Comparison of ENCODE assay signal across 24 cellular contexts in genomic region chr19:1060689-1061088, GRCh38. TPM values are rescaled to one million over a fixed set of nuclear protein-coding genes. Genes with fewer than 3 reads are reported as not detected.
DNase-seq lines count a peak whose midpoint lies in the region; ATAC-seq, FAIRE-seq and TF ChIP-seq lines count a peak whose summit lies in the region.
"Had no signal": no experiment of that assay in that cellular context is flagged by ENCODE, and none has a peak within 500 bp of the region (broad histone marks: within the 10 kb centered on the region; RNA-seq: fewer than 3 reads in every experiment).

No MANE protein-coding gene starts in this region.

- CTCF ChIA-PET in HepG2 (lab: Yijun Ruan, JAX; ENCODE audit: low intra/inter-chr PET ratio, low total read pairs): no interaction called here

- no peak for TF ChIP-seq CTCF in HepG2 (CRISPR knock-in tag; IDR thresholded peaks at IDR 0.05)
- no peak for TF ChIP-seq CTCF in right lobe of liver (IDR thresholded peaks at IDR 0.05)
- TF ChIP-seq CTCF in spleen (IDR thresholded peaks at IDR 0.05 in 8 of 11, conservative IDR thresholded peaks at IDR 0.05 in 3 of 11): no peak

- H3K9me3 Mint-ChIP-seq in activated T-helper 1 cell treated with anti-CD3 and anti-CD28 coated beads, Interleukin-12 subunit alpha, Interleukin-12 subunit beta, Interleukin-2, Interleukin-4 antibody, amounts not matched to agents 30 ng/mL and 10 ng/mL and 1 ng/mL, durations not matched to agents 14 hours and 24 hours and 36 hours: no peaks in the 10 kb centered on the region
- H3K9me3 Mint-ChIP-seq: CD4-positive, alpha-beta T cell had no signal

- 68% methylated on average over 5 of the region's 5 CpGs for WGBS in HepG2 (ENCODE audit: low lambda C conversion rate)
- WGBS in right lobe of liver (ENCODE audit: insufficient coverage, low coverage, low lambda C conversion rate, missing lambda C conversion rate): 38% methylated on average over 3 of the region's 5 CpGs
- WGBS in spleen, 5 donors: 82 to 92% (median 86%) methylated on average over 2 to 5 of the region's 5 CpGs

- TF ChIP-seq POLR2A in HepG2 (IDR thresholded peaks at IDR 0.05; ENCODE audit: insufficient read depth in 1 of 2, low read depth in 2 of 2, low read length in 2 of 2) (no peak), right lobe of liver (IDR thresholded peaks at IDR 0.05) (no peak), spleen (IDR thresholded peaks at IDR 0.05) (no peak)

- intact Hi-C loops in HepG2 (cut with micrococcal nuclease; ENCODE audit: unreplicated experiment): no loop called here
- intact Hi-C loops in right lobe of liver (cut with DNase I): no loop called here
- intact Hi-C loops in spleen (cut with DNase I; ENCODE audit: low total_unique reads): no loop called here
- intact Hi-C loops in activated T-helper 1 cell treated with anti-CD3 and anti-CD28 coated beads, Interleukin-12 subunit alpha, Interleukin-12 subunit beta, Interleukin-2, Interleukin-4 antibody, amounts not matched to agents 30 ng/mL and 10 ng/mL and 1 ng/mL, durations not matched to agents 14 hours and 24 hours and 36 hours (cut with micrococcal nuclease): no loop called here

- H3K4me3 ChIP-seq in HepG2 (replicated peaks in 1 of 3; ENCODE audit: insufficient read depth in 1 of 3, low read depth in 2 of 3, low read length in 3 of 3) (no peak overlapping the region), right lobe of liver (no peak overlapping the region), spleen (no peak overlapping the region)
- H3K4me3 ChIP-seq: BLaER1 treated with 17β-estradiol and CSF1 and Interleukin-3, amounts not matched to agents 10 nM and 100 nM; HAP-1 had no signal

- H3K36me3 ChIP-seq in HepG2 (replicated peaks in 1 of 2; ENCODE audit: control insufficient read depth in 1 of 2, insufficient read depth in 2 of 2, low read length in 2 of 2) (peaks cover 6 to 19% of the 10 kb centered on the region in 2 experiments; a peak in 4 of 5 replicates), right lobe of liver (no peaks in the 10 kb centered on the region), spleen (peaks cover 2 to 49% (median 27%) of the 10 kb centered on the region in 6 donors)
- H3K36me3 ChIP-seq: BE2C, HAP-1 had no signal

- BruUV-seq in HepG2 (replicated peaks; lab: Mats Ljungman, UMichigan): no TSS peak

- no peak for TF ChIP-seq EP300 in HepG2 (IDR thresholded peaks at IDR 0.05; ENCODE audit: low read depth in 2 of 2, low read length in 2 of 2)
- no peak for TF ChIP-seq EP300 in HepG2 (CRISPR knock-in tag; IDR thresholded peaks at IDR 0.05; ENCODE audit: borderline replicate concordance)

- ATAC-seq in HepG2: no peak
- ATAC-seq in right lobe of liver: no peak

- peaks cover 11% of the 10 kb centered on the region for H3K36me3 Mint-ChIP-seq in activated T-helper 1 cell treated with anti-CD3 and anti-CD28 coated beads, Interleukin-12 subunit alpha, Interleukin-12 subunit beta, Interleukin-2, Interleukin-4 antibody, amounts not matched to agents 30 ng/mL and 10 ng/mL and 1 ng/mL, durations not matched to agents 14 hours and 24 hours and 36 hours (ENCODE audit: low read depth)

- POLR2A ChIA-PET in HepG2 (lab: Yijun Ruan, JAX): no interaction called here

- peaks cover 18% of the 10 kb centered on the region for H3K4me1 Mint-ChIP-seq in activated T-helper 1 cell treated with anti-CD3 and anti-CD28 coated beads, Interleukin-12 subunit alpha, Interleukin-12 subunit beta, Interleukin-2, Interleukin-4 antibody, amounts not matched to agents 30 ng/mL and 10 ng/mL and 1 ng/mL, durations not matched to agents 14 hours and 24 hours and 36 hours (ENCODE audit: low read depth)

- in situ Hi-C loops in HepG2 (cut with HindIII; ENCODE audit: extremely low pct_ligation_motif_present, low pct_unique_long_range_greater_than_20kb): no loop called here

- no peaks in the 10 kb centered on the region for H3K79me2 ChIP-seq in HepG2 (ENCODE audit: insufficient read depth, low read length)

- no peak for TF ChIP-seq RAD21 in HepG2 (CRISPR knock-in tag; IDR thresholded peaks at IDR 0.05)

- H3K27me3 Mint-ChIP-seq in activated T-helper 1 cell treated with anti-CD3 and anti-CD28 coated beads, Interleukin-12 subunit alpha, Interleukin-12 subunit beta, Interleukin-2, Interleukin-4 antibody, amounts not matched to agents 30 ng/mL and 10 ng/mL and 1 ng/mL, durations not matched to agents 14 hours and 24 hours and 36 hours (ENCODE audit: insufficient read depth): no peaks in the 10 kb centered on the region
- H3K27me3 Mint-ChIP-seq: CD4-positive, alpha-beta T cell; CD8-positive, alpha-beta memory T cell had no signal

- no peak overlapping the region for H3K4me2 ChIP-seq in HepG2 (ENCODE audit: low read depth, low read length)
- H3K4me2 ChIP-seq: BLaER1 treated with 17β-estradiol and CSF1 and Interleukin-3, amounts not matched to agents 10 nM and 100 nM had no signal

- DNase-seq in HepG2 (ENCODE audit: low spot score) (no peak), right lobe of liver (no peak), spleen (peak; percentile 67), islet precursor cell (no peak)
- no peak for DNase-seq in activated T-helper 1 cell treated with anti-CD3 and anti-CD28 coated beads, Interleukin-12 subunit alpha, Interleukin-12 subunit beta, Interleukin-2, Interleukin-4 antibody, amounts not matched to agents 30 ng/mL and 10 ng/mL and 1 ng/mL, durations not matched to agents 14 hours and 24 hours and 36 hours (ENCODE audit: low spot score)
- DNase-seq: AML-193; BE2C; CD4-positive, alpha-beta T cell; CD8-positive, alpha-beta memory T cell; DMS 273 treated with DMSO at 0.1 percent for 48 hours; DMS79; EL; GDM1; GOT3; HFFc6 had no signal

- H3K27me3 ChIP-seq in HepG2 (ENCODE audit: control insufficient read depth in 1 of 2, insufficient read depth in 2 of 2, low read length in 2 of 2) (no peaks in the 10 kb centered on the region; a peak in 1 of 5 replicates), right lobe of liver (no peaks in the 10 kb centered on the region), spleen (replicated peaks in 1 of 7) (no peaks in the 10 kb centered on the region)

- H2AFZ ChIP-seq in HepG2 (ENCODE audit: low read length): no peak overlapping the region

- no peak overlapping the region for H3K9ac ChIP-seq in HepG2 (ENCODE audit: insufficient read depth, low read depth, low read length)
- H3K9ac ChIP-seq: BLaER1 treated with 17β-estradiol and CSF1 and Interleukin-3, amounts not matched to agents 10 nM and 100 nM had no signal

- no peak for FAIRE-seq in HepG2 (lab: Jason Lieb, UNC)
- FAIRE-seq: A204.1, D721Med, GM12891, GM18507, H54 had no signal

- H3K27ac Mint-ChIP-seq in activated T-helper 1 cell treated with anti-CD3 and anti-CD28 coated beads, Interleukin-12 subunit alpha, Interleukin-12 subunit beta, Interleukin-2, Interleukin-4 antibody, amounts not matched to agents 30 ng/mL and 10 ng/mL and 1 ng/mL, durations not matched to agents 14 hours and 24 hours and 36 hours: no peak overlapping the region
- H3K27ac Mint-ChIP-seq: CD4-positive, alpha-beta T cell; HFFc6 had no signal

- H3K9me3 ChIP-seq in HepG2 (ENCODE audit: low read length) (no peaks in the 10 kb centered on the region), right lobe of liver (peaks cover 0 to 4% (median 1%) of the 10 kb centered on the region in 4 donors), spleen (peaks cover 17 to 46% (median 41%) of the 10 kb centered on the region in 8 donors)
- H3K9me3 ChIP-seq: HAP-1 had no signal

- no peak overlapping the region for H3K4me3 Mint-ChIP-seq in activated T-helper 1 cell treated with anti-CD3 and anti-CD28 coated beads, Interleukin-12 subunit alpha, Interleukin-12 subunit beta, Interleukin-2, Interleukin-4 antibody, amounts not matched to agents 30 ng/mL and 10 ng/mL and 1 ng/mL, durations not matched to agents 14 hours and 24 hours and 36 hours
- H3K4me3 Mint-ChIP-seq: CD14-positive monocyte; CD4-positive, alpha-beta T cell; CD8-positive, alpha-beta memory T cell; HFFc6 had no signal

- peaks cover 18% of the 10 kb centered on the region for H3K4me1 ChIP-seq in HepG2 (ENCODE audit: insufficient read depth, low read length)
- peaks cover 0 to 6% (median 0%) of the 10 kb centered on the region in 4 donors for H3K4me1 ChIP-seq in right lobe of liver
- peaks cover 11 to 37% (median 25%) of the 10 kb centered on the region in 6 donors for H3K4me1 ChIP-seq in spleen
- H3K4me1 ChIP-seq: BE2C had no signal

- no peak overlapping the region for H3K27ac ChIP-seq in HepG2 (ENCODE audit: extremely low read length, insufficient read depth, low read length)
- no peak overlapping the region for H3K27ac ChIP-seq in right lobe of liver
- no peak overlapping the region for H3K27ac ChIP-seq in spleen
- H3K27ac ChIP-seq: 22Rv1; BLaER1 treated with 17β-estradiol and CSF1 and Interleukin-3, amounts not matched to agents 10 nM and 100 nM had no signal

- no peaks in the 10 kb centered on the region for H4K20me1 ChIP-seq in HepG2 (ENCODE audit: insufficient read depth, low read length)

RNA-seq across cellular contexts. Expression of gene ARHGAP45, which starts 6.3 kb away (rescaled TPM):
- total RNA-seq in HepG2 (2016; rRNA removed; fragmentation: Illumina TruSeq; extraction: Trizol) (0.48 and 0.84 TPM in 2 replicates), right lobe of liver (1 to 10 TPM; 4.2 to 10.0 (median 7.3) TPM), spleen (100 to 1,000 TPM; 161 to 258 (median 237) TPM)
- total RNA-seq in HepG2 (2016; cell fraction: cytosol; rRNA removed; fragmentation: Illumina TruSeq; extraction: Trizol; ENCODE audit: low read depth): 0.35 and 0.51 TPM in 2 replicates
- total RNA-seq in HepG2 (2016; cell fraction: insoluble cytoplasmic fraction; rRNA removed; fragmentation: Illumina TruSeq; extraction: Trizol): 0.16 and 0.50 TPM in 2 replicates
- total RNA-seq in HepG2 (2016; cell fraction: membrane; rRNA removed; fragmentation: Illumina TruSeq; extraction: Trizol): 0.38 and 0.40 TPM in 2 replicates
- total RNA-seq in HepG2 (2016; cell fraction: nucleus; rRNA removed; fragmentation: Illumina TruSeq; extraction: Trizol): 0.28 and 0.63 TPM in 2 replicates
- polyA plus RNA-seq in HepG2 (2011; rRNA removed) (32.0 and 40.3 TPM in 2 replicates), spleen (100 to 1,000 TPM; 205 to 356 (median 329) TPM)
- polyA plus RNA-seq in HepG2 (2011; cell fraction: cytosol; rRNA removed): 17.7 and 31.9 TPM in 2 replicates
- 222 and 325 TPM in 2 replicates for polyA plus RNA-seq in HepG2 (2011; cell fraction: nucleus; rRNA removed)
- 21.8 and 23.4 TPM in 2 replicates for polyA plus RNA-seq in HepG2 (2012)
- not detected in 2 replicates for polyA plus RNA-seq in HepG2 (2016; cell fraction: cytosol; fragmentation: Illumina TruSeq; extraction: Trizol; ENCODE audit: low read depth)
- polyA plus RNA-seq in HepG2 (2016; cell fraction: insoluble cytoplasmic fraction; fragmentation: Illumina TruSeq; extraction: Trizol; ENCODE audit: low read depth): 0.41 and 0.69 TPM in 2 replicates
- polyA plus RNA-seq in HepG2 (2016; cell fraction: membrane; fragmentation: Illumina TruSeq; extraction: Trizol; ENCODE audit: low read depth): not detected in 2 replicates
- polyA plus RNA-seq in HepG2 (2016; cell fraction: nucleus; fragmentation: Illumina TruSeq; extraction: Trizol; ENCODE audit: insufficient read depth, low read depth): 1.5 TPM in 2 replicates
- polyA minus RNA-seq in HepG2 (2011; rRNA and poly(A)+ RNA removed; ENCODE audit: low replicate concordance): 18.3 and 37.9 TPM in 2 replicates
- polyA minus RNA-seq in HepG2 (2011; cell fraction: cytosol; rRNA and poly(A)+ RNA removed): 19.3 and 20.1 TPM in 2 replicates
- 25.0 and 29.0 TPM in 2 replicates for polyA minus RNA-seq in HepG2 (2011; cell fraction: nucleus; rRNA and poly(A)+ RNA removed)
- total RNA-seq in activated T-helper 1 cell treated with anti-CD3 and anti-CD28 coated beads, Interleukin-12 subunit alpha, Interleukin-12 subunit beta, Interleukin-2, Interleukin-4 antibody, amounts not matched to agents 30 ng/mL and 10 ng/mL and 1 ng/mL, durations not matched to agents 14 hours and 24 hours and 36 hours: 201 and 202 TPM in 2 replicates

RNA-seq across cellular contexts. Expression of gene ABCA7, which starts 20.8 kb away (rescaled TPM):
- 1.3 and 4.4 TPM in 2 replicates for total RNA-seq in HepG2 (2016; rRNA removed; fragmentation: Illumina TruSeq; extraction: Trizol)
- 3.4 and 3.5 TPM in 2 replicates for total RNA-seq in HepG2 (2016; cell fraction: cytosol; rRNA removed; fragmentation: Illumina TruSeq; extraction: Trizol; ENCODE audit: low read depth)
- total RNA-seq in HepG2 (2016; cell fraction: insoluble cytoplasmic fraction; rRNA removed; fragmentation: Illumina TruSeq; extraction: Trizol): 2.5 and 6.4 TPM in 2 replicates
- total RNA-seq in HepG2 (2016; cell fraction: membrane; rRNA removed; fragmentation: Illumina TruSeq; extraction: Trizol): 1.7 and 2.0 TPM in 2 replicates
- 7.8 and 9.7 TPM in 2 replicates for total RNA-seq in HepG2 (2016; cell fraction: nucleus; rRNA removed; fragmentation: Illumina TruSeq; extraction: Trizol)
- polyA plus RNA-seq in HepG2 (2011; rRNA removed): 32.4 and 41.2 TPM in 2 replicates
- 27.7 and 35.9 TPM in 2 replicates for polyA plus RNA-seq in HepG2 (2011; cell fraction: cytosol; rRNA removed)
- polyA plus RNA-seq in HepG2 (2011; cell fraction: nucleus; rRNA removed): 316 and 410 TPM in 2 replicates
- polyA plus RNA-seq in HepG2 (2012): 29.1 and 29.7 TPM in 2 replicates
- 0.23 and 0.72 TPM in 2 replicates for polyA plus RNA-seq in HepG2 (2016; cell fraction: cytosol; fragmentation: Illumina TruSeq; extraction: Trizol; ENCODE audit: low read depth)
- polyA plus RNA-seq in HepG2 (2016; cell fraction: insoluble cytoplasmic fraction; fragmentation: Illumina TruSeq; extraction: Trizol; ENCODE audit: low read depth): 1.6 and 2.2 TPM in 2 replicates
- 0.54 and 0.71 TPM in 2 replicates for polyA plus RNA-seq in HepG2 (2016; cell fraction: membrane; fragmentation: Illumina TruSeq; extraction: Trizol; ENCODE audit: low read depth)
- 25.9 and 28.7 TPM in 2 replicates for polyA plus RNA-seq in HepG2 (2016; cell fraction: nucleus; fragmentation: Illumina TruSeq; extraction: Trizol; ENCODE audit: insufficient read depth, low read depth)
- 20.1 and 68.5 TPM in 2 replicates for polyA minus RNA-seq in HepG2 (2011; rRNA and poly(A)+ RNA removed; ENCODE audit: low replicate concordance)
- polyA minus RNA-seq in HepG2 (2011; cell fraction: cytosol; rRNA and poly(A)+ RNA removed): 20.8 and 23.1 TPM in 2 replicates
- 41.6 and 44.5 TPM in 2 replicates for polyA minus RNA-seq in HepG2 (2011; cell fraction: nucleus; rRNA and poly(A)+ RNA removed)
- 10 to 100 TPM in 3 of 6 experiments, 1 to 10 TPM in 3; 4.8 to 14.6 (median 9.1) TPM for total RNA-seq in right lobe of liver
- 100 to 1,000 TPM in 3 of 7 donors, 10 to 100 TPM in 4; 64.6 to 162 (median 94.7) TPM for total RNA-seq in spleen
- 100 to 1,000 TPM in 2 of 3 donors, 10 to 100 TPM in 1; 67.5 to 197 (median 152) TPM for polyA plus RNA-seq in spleen
- total RNA-seq in activated T-helper 1 cell treated with anti-CD3 and anti-CD28 coated beads, Interleukin-12 subunit alpha, Interleukin-12 subunit beta, Interleukin-2, Interleukin-4 antibody, amounts not matched to agents 30 ng/mL and 10 ng/mL and 1 ng/mL, durations not matched to agents 14 hours and 24 hours and 36 hours: 15.8 and 18.3 TPM in 2 replicates

RNA-seq across cellular contexts. Expression of gene CNN2, which starts 34.3 kb away (rescaled TPM):
- total RNA-seq in HepG2 (2016; rRNA removed; fragmentation: Illumina TruSeq; extraction: Trizol) (70.0 and 84.5 TPM in 2 replicates), right lobe of liver (10 to 100 TPM; 16.4 to 53.8 (median 22.2) TPM), spleen (100 to 1,000 TPM; 102 to 296 (median 233) TPM)
- total RNA-seq in HepG2 (2016; cell fraction: cytosol; rRNA removed; fragmentation: Illumina TruSeq; extraction: Trizol; ENCODE audit: low read depth): 29.8 and 31.9 TPM in 2 replicates
- 66.1 and 74.6 TPM in 2 replicates for total RNA-seq in HepG2 (2016; cell fraction: insoluble cytoplasmic fraction; rRNA removed; fragmentation: Illumina TruSeq; extraction: Trizol)
- 70.9 and 77.3 TPM in 2 replicates for total RNA-seq in HepG2 (2016; cell fraction: membrane; rRNA removed; fragmentation: Illumina TruSeq; extraction: Trizol)
- 37.1 and 39.3 TPM in 2 replicates for total RNA-seq in HepG2 (2016; cell fraction: nucleus; rRNA removed; fragmentation: Illumina TruSeq; extraction: Trizol)
- polyA plus RNA-seq in HepG2 (2011; rRNA removed) (58.1 and 63.6 TPM in 2 replicates), spleen (100 to 1,000 TPM; 126 to 147 (median 140) TPM)
- polyA plus RNA-seq in HepG2 (2011; cell fraction: cytosol; rRNA removed): 71.9 and 76.4 TPM in 2 replicates
- polyA plus RNA-seq in HepG2 (2011; cell fraction: nucleus; rRNA removed): 59.2 and 73.6 TPM in 2 replicates
- 37.6 and 46.6 TPM in 2 replicates for polyA plus RNA-seq in HepG2 (2012)
- polyA plus RNA-seq in HepG2 (2016; cell fraction: cytosol; fragmentation: Illumina TruSeq; extraction: Trizol; ENCODE audit: low read depth): 36.8 and 41.0 TPM in 2 replicates
- polyA plus RNA-seq in HepG2 (2016; cell fraction: insoluble cytoplasmic fraction; fragmentation: Illumina TruSeq; extraction: Trizol; ENCODE audit: low read depth): 82.0 and 114 TPM in 2 replicates
- 75.2 and 79.7 TPM in 2 replicates for polyA plus RNA-seq in HepG2 (2016; cell fraction: membrane; fragmentation: Illumina TruSeq; extraction: Trizol; ENCODE audit: low read depth)
- polyA plus RNA-seq in HepG2 (2016; cell fraction: nucleus; fragmentation: Illumina TruSeq; extraction: Trizol; ENCODE audit: insufficient read depth, low read depth): 90.2 and 93.1 TPM in 2 replicates
- polyA minus RNA-seq in HepG2 (2011; rRNA and poly(A)+ RNA removed; ENCODE audit: low replicate concordance): 84.2 and 138 TPM in 2 replicates
- 122 and 138 TPM in 2 replicates for polyA minus RNA-seq in HepG2 (2011; cell fraction: cytosol; rRNA and poly(A)+ RNA removed)
- polyA minus RNA-seq in HepG2 (2011; cell fraction: nucleus; rRNA and poly(A)+ RNA removed): 21.5 and 28.6 TPM in 2 replicates
- total RNA-seq in activated T-helper 1 cell treated with anti-CD3 and anti-CD28 coated beads, Interleukin-12 subunit alpha, Interleukin-12 subunit beta, Interleukin-2, Interleukin-4 antibody, amounts not matched to agents 30 ng/mL and 10 ng/mL and 1 ng/mL, durations not matched to agents 14 hours and 24 hours and 36 hours: 112 and 114 TPM in 2 replicates

RNA-seq across cellular contexts. Expression of gene POLR2E, which starts 34.5 kb away (rescaled TPM):
- total RNA-seq in HepG2 (2016; rRNA removed; fragmentation: Illumina TruSeq; extraction: Trizol): 140 TPM in 2 replicates
- total RNA-seq in HepG2 (2016; cell fraction: cytosol; rRNA removed; fragmentation: Illumina TruSeq; extraction: Trizol; ENCODE audit: low read depth): 43.4 and 44.8 TPM in 2 replicates
- total RNA-seq in HepG2 (2016; cell fraction: insoluble cytoplasmic fraction; rRNA removed; fragmentation: Illumina TruSeq; extraction: Trizol): 135 and 141 TPM in 2 replicates
- 89.0 and 92.5 TPM in 2 replicates for total RNA-seq in HepG2 (2016; cell fraction: membrane; rRNA removed; fragmentation: Illumina TruSeq; extraction: Trizol)
- 54.0 and 55.3 TPM in 2 replicates for total RNA-seq in HepG2 (2016; cell fraction: nucleus; rRNA removed; fragmentation: Illumina TruSeq; extraction: Trizol)
- polyA plus RNA-seq in HepG2 (2011; rRNA removed): 272 and 305 TPM in 2 replicates
- polyA plus RNA-seq in HepG2 (2011; cell fraction: cytosol; rRNA removed): 222 and 337 TPM in 2 replicates
- 150 and 188 TPM in 2 replicates for polyA plus RNA-seq in HepG2 (2011; cell fraction: nucleus; rRNA removed)
- 201 and 222 TPM in 2 replicates for polyA plus RNA-seq in HepG2 (2012)
- 94.9 and 102 TPM in 2 replicates for polyA plus RNA-seq in HepG2 (2016; cell fraction: cytosol; fragmentation: Illumina TruSeq; extraction: Trizol; ENCODE audit: low read depth)
- polyA plus RNA-seq in HepG2 (2016; cell fraction: insoluble cytoplasmic fraction; fragmentation: Illumina TruSeq; extraction: Trizol; ENCODE audit: low read depth): 246 and 282 TPM in 2 replicates
- polyA plus RNA-seq in HepG2 (2016; cell fraction: membrane; fragmentation: Illumina TruSeq; extraction: Trizol; ENCODE audit: low read depth): 145 and 159 TPM in 2 replicates
- polyA plus RNA-seq in HepG2 (2016; cell fraction: nucleus; fragmentation: Illumina TruSeq; extraction: Trizol; ENCODE audit: insufficient read depth, low read depth): 179 TPM in 2 replicates
- polyA minus RNA-seq in HepG2 (2011; rRNA and poly(A)+ RNA removed; ENCODE audit: low replicate concordance): 343 and 389 TPM in 2 replicates
- 104 and 129 TPM in 2 replicates for polyA minus RNA-seq in HepG2 (2011; cell fraction: cytosol; rRNA and poly(A)+ RNA removed)
- polyA minus RNA-seq in HepG2 (2011; cell fraction: nucleus; rRNA and poly(A)+ RNA removed): 39.5 and 42.0 TPM in 2 replicates
- total RNA-seq in right lobe of liver: 100 to 1,000 TPM; 112 to 256 (median 131) TPM
- 100 to 1,000 TPM; 106 to 152 (median 123) TPM for total RNA-seq in spleen
- 100 to 1,000 TPM in 2 of 3 donors, 10 to 100 TPM in 1; 70.8 to 144 (median 105) TPM for polyA plus RNA-seq in spleen
- total RNA-seq in activated T-helper 1 cell treated with anti-CD3 and anti-CD28 coated beads, Interleukin-12 subunit alpha, Interleukin-12 subunit beta, Interleukin-2, Interleukin-4 antibody, amounts not matched to agents 30 ng/mL and 10 ng/mL and 1 ng/mL, durations not matched to agents 14 hours and 24 hours and 36 hours: 265 and 282 TPM in 2 replicates

RNA-seq across cellular contexts. Expression of gene RNU6-2, which starts 39.4 kb away (rescaled TPM):
- under 0.01 TPM in 1 of 2 replicates, not detected in the other for total RNA-seq in HepG2 (2016; rRNA removed; fragmentation: Illumina TruSeq; extraction: Trizol)
- total RNA-seq in HepG2 (2016; cell fraction: cytosol; rRNA removed; fragmentation: Illumina TruSeq; extraction: Trizol; ENCODE audit: low read depth): under 0.01 TPM in 2 replicates
- total RNA-seq in HepG2 (2016; cell fraction: insoluble cytoplasmic fraction; rRNA removed; fragmentation: Illumina TruSeq; extraction: Trizol): under 0.01 TPM in 1 of 2 replicates, not detected in the other
- total RNA-seq in HepG2 (2016; cell fraction: membrane; rRNA removed; fragmentation: Illumina TruSeq; extraction: Trizol): under 0.01 TPM in 1 of 2 replicates, not detected in the other
- not detected in 2 replicates for total RNA-seq in HepG2 (2016; cell fraction: nucleus; rRNA removed; fragmentation: Illumina TruSeq; extraction: Trizol)
- polyA plus RNA-seq in HepG2 (2011; rRNA removed): not detected in 2 replicates
- not detected in 2 replicates for polyA plus RNA-seq in HepG2 (2011; cell fraction: cytosol; rRNA removed)
- not detected in 2 replicates for polyA plus RNA-seq in HepG2 (2011; cell fraction: nucleus; rRNA removed)
- not detected in 2 replicates for polyA plus RNA-seq in HepG2 (2012)
- polyA plus RNA-seq in HepG2 (2016; cell fraction: cytosol; fragmentation: Illumina TruSeq; extraction: Trizol; ENCODE audit: low read depth): not detected in 2 replicates
- not detected in 2 replicates for polyA plus RNA-seq in HepG2 (2016; cell fraction: insoluble cytoplasmic fraction; fragmentation: Illumina TruSeq; extraction: Trizol; ENCODE audit: low read depth)
- not detected in 2 replicates for polyA plus RNA-seq in HepG2 (2016; cell fraction: membrane; fragmentation: Illumina TruSeq; extraction: Trizol; ENCODE audit: low read depth)
- polyA plus RNA-seq in HepG2 (2016; cell fraction: nucleus; fragmentation: Illumina TruSeq; extraction: Trizol; ENCODE audit: insufficient read depth, low read depth): not detected in 2 replicates
- under 0.01 TPM in 1 of 2 replicates, not detected in the other for polyA minus RNA-seq in HepG2 (2011; rRNA and poly(A)+ RNA removed; ENCODE audit: low replicate concordance)
- under 0.01 TPM in 1 of 2 replicates, not detected in the other for polyA minus RNA-seq in HepG2 (2011; cell fraction: cytosol; rRNA and poly(A)+ RNA removed)
- polyA minus RNA-seq in HepG2 (2011; cell fraction: nucleus; rRNA and poly(A)+ RNA removed): not detected in 2 replicates
- not detected for total RNA-seq in right lobe of liver
- total RNA-seq in spleen: not detected
- polyA plus RNA-seq in spleen: not detected
- total RNA-seq in activated T-helper 1 cell treated with anti-CD3 and anti-CD28 coated beads, Interleukin-12 subunit alpha, Interleukin-12 subunit beta, Interleukin-2, Interleukin-4 antibody, amounts not matched to agents 30 ng/mL and 10 ng/mL and 1 ng/mL, durations not matched to agents 14 hours and 24 hours and 36 hours: not detected in 2 replicates
- total RNA-seq: CD4-positive, alpha-beta T cell; CD8-positive, alpha-beta memory T cell; HFFc6 had no signal
- polyA plus RNA-seq: CD14-positive monocyte; CD8-positive, alpha-beta memory T cell had no signal

Comparison
In these comparisons a context has a peak if more than half of its experiments do, and no peak if none do; other contexts are left out.
1. RNA of gene ARHGAP45, which starts 6.3 kb away (total RNA-seq): 161 to 258 TPM in spleen and 201 to 202 TPM in activated T-helper 1 cell treated with anti-CD3 and anti-CD28 coated beads, Interleukin-12 subunit alpha, Interleukin-12 subunit beta, Interleukin-2, Interleukin-4 antibody, amounts not matched to agents 30 ng/mL and 10 ng/mL and 1 ng/mL, durations not matched to agents 14 hours and 24 hours and 36 hours; 4.2 to 10.0 TPM in right lobe of liver and 0.16 to 0.84 TPM in HepG2; every median in the first group is over 10 times any median in the second.